ENCODE assay signal across 1 cellular context in the genomic region with DNA sequence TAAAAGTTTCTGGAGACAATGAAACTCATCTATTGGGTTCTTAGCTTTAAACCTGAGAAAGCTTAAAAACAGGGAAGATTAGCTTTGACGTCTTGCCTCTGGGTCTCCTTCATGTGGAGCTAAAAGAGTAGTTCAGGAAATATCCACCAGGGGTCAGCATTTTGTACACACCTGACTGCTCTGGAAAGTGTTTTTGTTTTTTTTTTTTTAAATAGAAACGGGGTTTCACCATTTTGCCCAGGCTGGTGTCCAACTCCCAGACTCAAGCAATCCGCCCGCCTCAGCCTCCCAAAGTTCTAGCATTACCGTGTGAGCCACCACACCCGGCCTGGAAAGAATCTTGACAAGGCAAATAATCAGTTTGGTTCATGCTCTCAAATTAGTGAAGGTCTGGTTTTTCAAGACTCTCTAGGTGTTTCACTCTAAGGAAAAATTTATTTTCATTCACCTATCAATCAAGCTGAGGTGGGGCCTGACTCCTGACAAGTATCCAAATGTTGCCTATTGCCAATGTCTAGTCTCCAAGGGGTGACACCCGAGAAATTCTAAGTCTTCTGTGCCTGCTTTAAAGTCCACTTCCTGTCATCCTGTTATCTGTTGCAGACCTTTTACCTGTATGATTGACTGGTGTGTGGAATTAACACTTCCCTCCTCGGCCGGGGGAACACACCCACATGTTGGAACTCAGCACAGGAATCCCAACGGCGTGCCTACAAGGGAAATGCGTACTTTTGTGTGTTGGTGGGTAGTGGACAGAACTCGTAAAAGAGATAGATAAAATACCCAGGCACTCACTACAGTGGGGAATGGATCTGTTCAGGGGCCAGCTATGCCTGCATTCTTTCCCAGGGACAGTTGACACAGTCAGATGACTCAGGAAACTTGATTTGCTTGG.
A peak's percentile ranks its signal among the peaks of the same experiment; 100 is the strongest.
TF ChIP-seq lines count a peak whose summit lies in the region.

No MANE protein-coding gene starts in this region.

TF ChIP-seq in HepG2, 621 proteins besides CTCF, POLR2A, EP300 and RAD21 (continued from another document and continues in another):
- TF ChIP-seq, protein P1, sequence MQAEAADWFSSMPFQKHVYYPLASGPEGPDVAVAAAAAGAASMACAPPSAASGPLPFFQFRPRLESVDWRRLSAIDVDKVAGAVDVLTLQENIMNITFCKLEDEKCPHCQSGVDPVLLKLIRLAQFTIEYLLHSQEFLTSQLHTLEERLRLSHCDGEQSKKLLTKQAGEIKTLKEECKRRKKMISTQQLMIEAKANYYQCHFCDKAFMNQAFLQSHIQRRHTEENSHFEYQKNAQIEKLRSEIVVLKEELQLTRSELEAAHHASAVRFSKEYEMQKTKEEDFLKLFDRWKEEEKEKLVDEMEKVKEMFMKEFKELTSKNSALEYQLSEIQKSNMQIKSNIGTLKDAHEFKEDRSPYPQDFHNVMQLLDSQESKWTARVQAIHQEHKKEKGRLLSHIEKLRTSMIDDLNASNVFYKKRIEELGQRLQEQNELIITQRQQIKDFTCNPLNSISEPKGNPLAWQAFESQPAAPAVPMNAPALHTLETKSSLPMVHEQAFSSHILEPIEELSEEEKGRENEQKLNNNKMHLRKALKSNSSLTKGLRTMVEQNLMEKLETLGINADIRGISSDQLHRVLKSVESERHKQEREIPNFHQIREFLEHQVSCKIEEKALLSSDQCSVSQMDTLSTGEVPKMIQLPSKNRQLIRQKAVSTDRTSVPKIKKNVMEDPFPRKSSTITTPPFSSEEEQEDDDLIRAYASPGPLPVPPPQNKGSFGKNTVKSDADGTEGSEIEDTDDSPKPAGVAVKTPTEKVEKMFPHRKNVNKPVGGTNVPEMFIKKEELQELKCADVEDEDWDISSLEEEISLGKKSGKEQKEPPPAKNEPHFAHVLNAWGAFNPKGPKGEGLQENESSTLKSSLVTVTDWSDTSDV (CRISPR knock-in tag; IDR thresholded peaks at IDR 0.05), result no peak
- TF ChIP-seq ZNF441 (CRISPR knock-in tag; IDR thresholded peaks at IDR 0.05; ENCODE audit: borderline replicate concordance), result no peak
- no peak for TF ChIP-seq BRD4 (CRISPR knock-in tag; IDR thresholded peaks at IDR 0.05)
- peak; percentile 79 for TF ChIP-seq ZNF501 (CRISPR knock-in tag; IDR thresholded peaks at IDR 0.05)
- TF ChIP-seq, protein P2, sequence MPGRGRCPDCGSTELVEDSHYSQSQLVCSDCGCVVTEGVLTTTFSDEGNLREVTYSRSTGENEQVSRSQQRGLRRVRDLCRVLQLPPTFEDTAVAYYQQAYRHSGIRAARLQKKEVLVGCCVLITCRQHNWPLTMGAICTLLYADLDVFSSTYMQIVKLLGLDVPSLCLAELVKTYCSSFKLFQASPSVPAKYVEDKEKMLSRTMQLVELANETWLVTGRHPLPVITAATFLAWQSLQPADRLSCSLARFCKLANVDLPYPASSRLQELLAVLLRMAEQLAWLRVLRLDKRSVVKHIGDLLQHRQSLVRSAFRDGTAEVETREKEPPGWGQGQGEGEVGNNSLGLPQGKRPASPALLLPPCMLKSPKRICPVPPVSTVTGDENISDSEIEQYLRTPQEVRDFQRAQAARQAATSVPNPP (CRISPR knock-in tag; IDR thresholded peaks at IDR 0.05), result no peak
- TF ChIP-seq ZNF777 (CRISPR knock-in tag; IDR thresholded peaks at IDR 0.05), result no peak
- 0 out of 2 replicates have a peak, but pooled peaks have one; percentile 11 for TF ChIP-seq HNF4A (CRISPR knock-in tag; IDR thresholded peaks at IDR 0.05)
- no peak for TF ChIP-seq SOX6 (IDR thresholded peaks at IDR 0.05)
- peak; percentile 55 for TF ChIP-seq SOX6 (CRISPR knock-in tag; IDR thresholded peaks at IDR 0.05)
- TF ChIP-seq, protein P3, sequence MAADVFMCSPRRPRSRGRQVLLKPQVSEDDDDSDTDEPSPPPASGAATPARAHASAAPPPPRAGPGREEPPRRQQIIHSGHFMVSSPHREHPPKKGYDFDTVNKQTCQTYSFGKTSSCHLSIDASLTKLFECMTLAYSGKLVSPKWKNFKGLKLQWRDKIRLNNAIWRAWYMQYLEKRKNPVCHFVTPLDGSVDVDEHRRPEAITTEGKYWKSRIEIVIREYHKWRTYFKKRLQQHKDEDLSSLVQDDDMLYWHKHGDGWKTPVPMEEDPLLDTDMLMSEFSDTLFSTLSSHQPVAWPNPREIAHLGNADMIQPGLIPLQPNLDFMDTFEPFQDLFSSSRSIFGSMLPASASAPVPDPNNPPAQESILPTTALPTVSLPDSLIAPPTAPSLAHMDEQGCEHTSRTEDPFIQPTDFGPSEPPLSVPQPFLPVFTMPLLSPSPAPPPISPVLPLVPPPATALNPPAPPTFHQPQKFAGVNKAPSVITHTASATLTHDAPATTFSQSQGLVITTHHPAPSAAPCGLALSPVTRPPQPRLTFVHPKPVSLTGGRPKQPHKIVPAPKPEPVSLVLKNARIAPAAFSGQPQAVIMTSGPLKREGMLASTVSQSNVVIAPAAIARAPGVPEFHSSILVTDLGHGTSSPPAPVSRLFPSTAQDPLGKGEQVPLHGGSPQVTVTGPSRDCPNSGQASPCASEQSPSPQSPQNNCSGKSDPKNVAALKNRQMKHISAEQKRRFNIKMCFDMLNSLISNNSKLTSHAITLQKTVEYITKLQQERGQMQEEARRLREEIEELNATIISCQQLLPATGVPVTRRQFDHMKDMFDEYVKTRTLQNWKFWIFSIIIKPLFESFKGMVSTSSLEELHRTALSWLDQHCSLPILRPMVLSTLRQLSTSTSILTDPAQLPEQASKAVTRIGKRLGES (CRISPR knock-in tag; IDR thresholded peaks at IDR 0.05; ENCODE audit: borderline replicate concordance), result no peak
- TF ChIP-seq NR1H2 (CRISPR knock-in tag; IDR thresholded peaks at IDR 0.05; ENCODE audit: borderline replicate concordance, low read depth), result no peak
- TF ChIP-seq, protein P4, sequence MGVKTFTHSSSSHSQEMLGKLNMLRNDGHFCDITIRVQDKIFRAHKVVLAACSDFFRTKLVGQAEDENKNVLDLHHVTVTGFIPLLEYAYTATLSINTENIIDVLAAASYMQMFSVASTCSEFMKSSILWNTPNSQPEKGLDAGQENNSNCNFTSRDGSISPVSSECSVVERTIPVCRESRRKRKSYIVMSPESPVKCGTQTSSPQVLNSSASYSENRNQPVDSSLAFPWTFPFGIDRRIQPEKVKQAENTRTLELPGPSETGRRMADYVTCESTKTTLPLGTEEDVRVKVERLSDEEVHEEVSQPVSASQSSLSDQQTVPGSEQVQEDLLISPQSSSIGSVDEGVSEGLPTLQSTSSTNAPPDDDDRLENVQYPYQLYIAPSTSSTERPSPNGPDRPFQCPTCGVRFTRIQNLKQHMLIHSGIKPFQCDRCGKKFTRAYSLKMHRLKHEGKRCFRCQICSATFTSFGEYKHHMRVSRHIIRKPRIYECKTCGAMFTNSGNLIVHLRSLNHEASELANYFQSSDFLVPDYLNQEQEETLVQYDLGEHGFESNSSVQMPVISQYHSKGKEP (CRISPR knock-in tag; IDR thresholded peaks at IDR 0.05), result no peak
- no peak for TF ChIP-seq NFKB2 (CRISPR knock-in tag; IDR thresholded peaks at IDR 0.05; ENCODE audit: borderline replicate concordance)
- TF ChIP-seq, protein P5, sequence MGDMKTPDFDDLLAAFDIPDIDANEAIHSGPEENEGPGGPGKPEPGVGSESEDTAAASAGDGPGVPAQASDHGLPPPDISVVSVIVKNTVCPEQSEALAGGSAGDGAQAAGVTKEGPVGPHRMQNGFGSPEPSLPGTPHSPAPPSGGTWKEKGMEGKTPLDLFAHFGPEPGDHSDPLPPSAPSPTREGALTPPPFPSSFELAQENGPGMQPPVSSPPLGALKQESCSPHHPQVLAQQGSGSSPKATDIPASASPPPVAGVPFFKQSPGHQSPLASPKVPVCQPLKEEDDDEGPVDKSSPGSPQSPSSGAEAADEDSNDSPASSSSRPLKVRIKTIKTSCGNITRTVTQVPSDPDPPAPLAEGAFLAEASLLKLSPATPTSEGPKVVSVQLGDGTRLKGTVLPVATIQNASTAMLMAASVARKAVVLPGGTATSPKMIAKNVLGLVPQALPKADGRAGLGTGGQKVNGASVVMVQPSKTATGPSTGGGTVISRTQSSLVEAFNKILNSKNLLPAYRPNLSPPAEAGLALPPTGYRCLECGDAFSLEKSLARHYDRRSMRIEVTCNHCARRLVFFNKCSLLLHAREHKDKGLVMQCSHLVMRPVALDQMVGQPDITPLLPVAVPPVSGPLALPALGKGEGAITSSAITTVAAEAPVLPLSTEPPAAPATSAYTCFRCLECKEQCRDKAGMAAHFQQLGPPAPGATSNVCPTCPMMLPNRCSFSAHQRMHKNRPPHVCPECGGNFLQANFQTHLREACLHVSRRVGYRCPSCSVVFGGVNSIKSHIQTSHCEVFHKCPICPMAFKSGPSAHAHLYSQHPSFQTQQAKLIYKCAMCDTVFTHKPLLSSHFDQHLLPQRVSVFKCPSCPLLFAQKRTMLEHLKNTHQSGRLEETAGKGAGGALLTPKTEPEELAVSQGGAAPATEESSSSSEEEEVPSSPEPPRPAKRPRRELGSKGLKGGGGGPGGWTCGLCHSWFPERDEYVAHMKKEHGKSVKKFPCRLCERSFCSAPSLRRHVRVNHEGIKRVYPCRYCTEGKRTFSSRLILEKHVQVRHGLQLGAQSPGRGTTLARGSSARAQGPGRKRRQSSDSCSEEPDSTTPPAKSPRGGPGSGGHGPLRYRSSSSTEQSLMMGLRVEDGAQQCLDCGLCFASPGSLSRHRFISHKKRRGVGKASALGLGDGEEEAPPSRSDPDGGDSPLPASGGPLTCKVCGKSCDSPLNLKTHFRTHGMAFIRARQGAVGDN (CRISPR knock-in tag; IDR thresholded peaks at IDR 0.05), result no peak
- no peak for TF ChIP-seq EEA1 (CRISPR knock-in tag; IDR thresholded peaks at IDR 0.05; ENCODE audit: borderline replicate concordance)
- TF ChIP-seq AGO2 (optimal IDR thresholded peaks at IDR 0.05; ENCODE audit: low read depth, low read length), result no peak
- TF ChIP-seq ZNF180 (CRISPR knock-in tag; IDR thresholded peaks at IDR 0.05; ENCODE audit: borderline replicate concordance, low read depth), result no peak
- no peak for TF ChIP-seq ZNF251 (CRISPR knock-in tag; IDR thresholded peaks at IDR 0.05)
- peak; percentile 43 for TF ChIP-seq PHF21A (CRISPR knock-in tag; IDR thresholded peaks at IDR 0.05)
- TF ChIP-seq, protein P6, sequence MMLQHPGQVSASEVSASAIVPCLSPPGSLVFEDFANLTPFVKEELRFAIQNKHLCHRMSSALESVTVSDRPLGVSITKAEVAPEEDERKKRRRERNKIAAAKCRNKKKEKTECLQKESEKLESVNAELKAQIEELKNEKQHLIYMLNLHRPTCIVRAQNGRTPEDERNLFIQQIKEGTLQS (CRISPR knock-in tag; IDR thresholded peaks at IDR 0.05), result no peak
- TF ChIP-seq IKZF1 (IDR thresholded peaks at IDR 0.05), result no peak
- no peak for TF ChIP-seq KDM4B (CRISPR knock-in tag; IDR thresholded peaks at IDR 0.05)
- no peak for TF ChIP-seq PHB2 (IDR thresholded peaks at IDR 0.05; ENCODE audit: partially characterized antibody)
- TF ChIP-seq, protein P7, sequence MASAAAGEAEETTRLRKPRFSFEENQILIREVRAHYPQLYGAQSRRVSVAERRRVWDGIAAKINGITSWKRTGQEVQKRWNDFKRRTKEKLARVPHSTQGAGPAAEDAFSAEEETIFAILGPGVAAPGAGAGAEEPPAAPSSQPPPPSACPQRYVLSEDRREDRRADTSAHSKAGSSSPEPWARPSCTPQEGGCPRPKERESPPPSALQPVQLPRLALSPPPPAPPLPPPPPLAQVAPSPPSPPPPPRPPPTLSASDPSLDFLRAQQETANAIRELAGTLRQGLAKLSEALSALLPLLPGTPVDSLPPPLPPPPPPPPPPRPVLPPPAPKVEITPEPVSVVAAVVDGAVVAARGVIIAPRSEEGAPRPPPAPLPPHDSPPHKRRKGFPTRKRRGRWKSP (CRISPR knock-in tag; IDR thresholded peaks at IDR 0.05), result no peak
- TF ChIP-seq XRCC5 (optimal IDR thresholded peaks at IDR 0.05; ENCODE audit: low read length), result no peak
- TF ChIP-seq ZZZ3 (CRISPR knock-in tag; IDR thresholded peaks at IDR 0.05; ENCODE audit: borderline replicate concordance), result no peak
- TF ChIP-seq MIER3 (CRISPR knock-in tag; IDR thresholded peaks at IDR 0.05; ENCODE audit: borderline replicate concordance), result peak; percentile 13; the same call in 1 of the 2 replicates
- TF ChIP-seq, protein P8, sequence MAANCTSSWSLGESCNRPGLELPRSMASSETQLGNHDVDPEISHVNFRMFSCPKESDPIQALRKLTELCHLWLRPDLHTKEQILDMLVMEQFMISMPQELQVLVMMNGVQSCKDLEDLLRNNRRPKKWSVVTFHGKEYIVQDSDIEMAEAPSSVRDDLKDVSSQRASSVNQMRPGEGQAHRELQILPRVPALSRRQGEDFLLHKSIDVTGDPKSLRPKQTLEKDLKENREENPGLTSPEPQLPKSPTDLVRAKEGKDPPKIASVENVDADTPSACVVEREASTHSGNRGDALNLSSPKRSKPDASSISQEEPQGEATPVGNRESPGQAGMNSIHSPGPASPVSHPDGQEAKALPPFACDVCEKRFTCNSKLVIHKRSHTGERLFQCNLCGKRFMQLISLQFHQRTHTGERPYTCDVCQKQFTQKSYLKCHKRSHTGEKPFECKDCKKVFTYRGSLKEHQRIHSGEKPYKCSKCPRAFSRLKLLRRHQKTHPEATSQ (CRISPR knock-in tag; IDR thresholded peaks at IDR 0.05; ENCODE audit: borderline replicate concordance), result no peak
- TF ChIP-seq MIXL1 (CRISPR knock-in tag; IDR thresholded peaks at IDR 0.05), result no peak
- TF ChIP-seq ZNF737 (CRISPR knock-in tag; IDR thresholded peaks at IDR 0.05; ENCODE audit: borderline replicate concordance), result no peak
- TF ChIP-seq KDM5A (IDR thresholded peaks at IDR 0.05; ENCODE audit: borderline replicate concordance, low read length), result no peak
- no peak for TF ChIP-seq ZNF598 (CRISPR knock-in tag; IDR thresholded peaks at IDR 0.05; ENCODE audit: borderline replicate concordance)
- TF ChIP-seq SNRNP70 (IDR thresholded peaks at IDR 0.05; ENCODE audit: low read depth, low read length), result no peak
- TF ChIP-seq HES4 (CRISPR knock-in tag; IDR thresholded peaks at IDR 0.05; ENCODE audit: borderline replicate concordance), result no peak
- TF ChIP-seq, protein P9, sequence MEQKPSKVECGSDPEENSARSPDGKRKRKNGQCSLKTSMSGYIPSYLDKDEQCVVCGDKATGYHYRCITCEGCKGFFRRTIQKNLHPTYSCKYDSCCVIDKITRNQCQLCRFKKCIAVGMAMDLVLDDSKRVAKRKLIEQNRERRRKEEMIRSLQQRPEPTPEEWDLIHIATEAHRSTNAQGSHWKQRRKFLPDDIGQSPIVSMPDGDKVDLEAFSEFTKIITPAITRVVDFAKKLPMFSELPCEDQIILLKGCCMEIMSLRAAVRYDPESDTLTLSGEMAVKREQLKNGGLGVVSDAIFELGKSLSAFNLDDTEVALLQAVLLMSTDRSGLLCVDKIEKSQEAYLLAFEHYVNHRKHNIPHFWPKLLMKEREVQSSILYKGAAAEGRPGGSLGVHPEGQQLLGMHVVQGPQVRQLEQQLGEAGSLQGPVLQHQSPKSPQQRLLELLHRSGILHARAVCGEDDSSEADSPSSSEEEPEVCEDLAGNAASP (CRISPR knock-in tag; IDR thresholded peaks at IDR 0.05; ENCODE audit: borderline replicate concordance), result no peak
- no peak for TF ChIP-seq PHF20 (CRISPR knock-in tag; IDR thresholded peaks at IDR 0.05)
- TF ChIP-seq KDM3A (CRISPR knock-in tag; IDR thresholded peaks at IDR 0.05; ENCODE audit: low read depth), result no peak
